ENCODE assay signal across 8 cellular contexts in genomic region chr9:128723866-128724743, GRCh38. TPM values are rescaled to one million over a fixed set of nuclear protein-coding genes. Genes with fewer than 3 reads are reported as not detected.
DNase-seq lines count a peak whose midpoint lies in the region; ATAC-seq and TF ChIP-seq lines count a peak whose summit lies in the region.

Gene ZDHHC12 (minus strand): TSS chr9:128724127. CDS start chr9:128724093, 34 bp downstream.

- peak within 1 kb of the TSS; percentile 99 for H3K4me3 ChIP-seq in GM06990 (replicated peaks; ENCODE audit: low read depth, low read length)

- DNase-seq in GM06990 (ENCODE audit: extremely low read depth, insufficient read length) (peak; percentile 99), NCI-H1092 (lab: John Stamatoyannopoulos, UW) (peak; percentile 97), glomerular endothelial cell (ENCODE audit: extremely low read depth, low read depth, low spot score) (peak; percentile 48), occipital lobe (lab: John Stamatoyannopoulos, UW) (peak; percentile 82)

- no peak for TF ChIP-seq CTCF in GM06990 (IDR thresholded peaks at IDR 0.05; ENCODE audit: insufficient read depth, low read length, poor library complexity, severe bottlenecking)

- ATAC-seq in HG02588 (IDR thresholded peaks at IDR 0.05; ENCODE audit: unreplicated experiment) (peak; percentile 90), SK-N-SH treated with all-trans-retinoic acid at 6 μM for 48 hours (peak; percentile 96)

- H3K4me1 Mint-ChIP-seq in activated naive CD4-positive, alpha-beta T cell treated with anti-CD3 and anti-CD28 coated beads, Interleukin-2, amount 50 U/mL, for 24 hours = peaks cover 51% of the 10 kb centered on the region

- peak within 1 kb of the TSS; percentile 89 for H3K27ac Mint-ChIP-seq in activated naive CD4-positive, alpha-beta T cell treated with anti-CD3 and anti-CD28 coated beads, Interleukin-2, amount 50 U/mL, for 24 hours

- peak within 1 kb of the TSS; percentile 70 for H3K27ac ChIP-seq in temporal lobe (ENCODE audit: low read depth, low read length)

- H3K27me3 Mint-ChIP-seq in activated naive CD4-positive, alpha-beta T cell treated with anti-CD3 and anti-CD28 coated beads, Interleukin-2, amount 50 U/mL, for 24 hours = no peaks in the 10 kb centered on the region

- H3K4me3 Mint-ChIP-seq in activated naive CD4-positive, alpha-beta T cell treated with anti-CD3 and anti-CD28 coated beads, Interleukin-2, amount 50 U/mL, for 24 hours = peak within 1 kb of the TSS; percentile 94

- no peaks in the 10 kb centered on the region for H3K9me3 Mint-ChIP-seq in activated naive CD4-positive, alpha-beta T cell treated with anti-CD3 and anti-CD28 coated beads, Interleukin-2, amount 50 U/mL, for 24 hours

- no peaks in the 10 kb centered on the region for H3K27me3 ChIP-seq in GM06990 (replicated peaks; ENCODE audit: control insufficient read depth, insufficient read depth, low read length)

- H3K36me3 Mint-ChIP-seq in activated naive CD4-positive, alpha-beta T cell treated with anti-CD3 and anti-CD28 coated beads, Interleukin-2, amount 50 U/mL, for 24 hours = no peaks in the 10 kb centered on the region

- H3K36me3 ChIP-seq in GM06990 (ENCODE audit: control insufficient read depth, insufficient read depth, low read length) = peaks cover 15% of the 10 kb centered on the region

TF ChIP-seq in SK-N-SH treated with all-trans-retinoic acid at 6 μM for 48 hours, 23 proteins besides CTCF, POLR2A, EP300 and RAD21:
- TF ChIP-seq PPARA (CRISPR knock-in tag; IDR thresholded peaks at IDR 0.05; ENCODE audit: borderline replicate concordance) = no peak
- no peak for TF ChIP-seq TOX (CRISPR knock-in tag; IDR thresholded peaks at IDR 0.05; ENCODE audit: borderline replicate concordance)
- no peak for TF ChIP-seq TCF4 (CRISPR knock-in tag; IDR thresholded peaks at IDR 0.05; ENCODE audit: borderline replicate concordance)
- no peak for TF ChIP-seq BACH2 (CRISPR knock-in tag; IDR thresholded peaks at IDR 0.05; ENCODE audit: borderline replicate concordance)
- 0 out of 2 replicates have a peak, but pooled peaks have one; percentile 30 for TF ChIP-seq CSRNP3 (CRISPR knock-in tag; IDR thresholded peaks at IDR 0.05)
- no peak for TF ChIP-seq OSR1 (CRISPR knock-in tag; IDR thresholded peaks at IDR 0.05)
- TF ChIP-seq ZC3H10 (CRISPR knock-in tag; IDR thresholded peaks at IDR 0.05) = 0 out of 2 replicates have a peak, but pooled peaks have one; percentile 3
- no peak; the same call in 1 of the 2 replicates for TF ChIP-seq SNAI2 (CRISPR knock-in tag; IDR thresholded peaks at IDR 0.05)
- peak; percentile 95 for TF ChIP-seq ZFP3 (CRISPR knock-in tag; IDR thresholded peaks at IDR 0.05)
- TF ChIP-seq PATZ1 (CRISPR knock-in tag; IDR thresholded peaks at IDR 0.05; ENCODE audit: borderline replicate concordance) = 0 out of 2 replicates have a peak, but pooled peaks have one; percentile 38
- TF ChIP-seq ISL1 (CRISPR knock-in tag; IDR thresholded peaks at IDR 0.05) = no peak
- TF ChIP-seq ZNF70 (CRISPR knock-in tag; IDR thresholded peaks at IDR 0.05) = no peak
- TF ChIP-seq ZNF565 (CRISPR knock-in tag; conservative IDR thresholded peaks at IDR 0.05; ENCODE audit: low read depth) = no peak
- TF ChIP-seq GLIS3 (CRISPR knock-in tag; IDR thresholded peaks at IDR 0.05) = no peak
- TF ChIP-seq ZFP30 (CRISPR knock-in tag; IDR thresholded peaks at IDR 0.05) = no peak
- TF ChIP-seq CSDC2 (CRISPR knock-in tag; IDR thresholded peaks at IDR 0.05) = no peak
- TF ChIP-seq, protein P1, sequence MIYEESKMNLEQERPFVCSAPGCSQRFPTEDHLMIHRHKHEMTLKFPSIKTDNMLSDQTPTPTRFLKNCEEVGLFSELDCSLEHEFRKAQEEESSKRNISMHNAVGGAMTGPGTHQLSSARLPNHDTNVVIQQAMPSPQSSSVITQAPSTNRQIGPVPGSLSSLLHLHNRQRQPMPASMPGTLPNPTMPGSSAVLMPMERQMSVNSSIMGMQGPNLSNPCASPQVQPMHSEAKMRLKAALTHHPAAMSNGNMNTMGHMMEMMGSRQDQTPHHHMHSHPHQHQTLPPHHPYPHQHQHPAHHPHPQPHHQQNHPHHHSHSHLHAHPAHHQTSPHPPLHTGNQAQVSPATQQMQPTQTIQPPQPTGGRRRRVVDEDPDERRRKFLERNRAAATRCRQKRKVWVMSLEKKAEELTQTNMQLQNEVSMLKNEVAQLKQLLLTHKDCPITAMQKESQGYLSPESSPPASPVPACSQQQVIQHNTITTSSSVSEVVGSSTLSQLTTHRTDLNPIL (CRISPR knock-in tag; IDR thresholded peaks at IDR 0.05; ENCODE audit: low read depth) = no peak
- TF ChIP-seq POU6F1 (CRISPR knock-in tag; IDR thresholded peaks at IDR 0.05; ENCODE audit: borderline replicate concordance, low read depth) = no peak
- TF ChIP-seq, protein P2, sequence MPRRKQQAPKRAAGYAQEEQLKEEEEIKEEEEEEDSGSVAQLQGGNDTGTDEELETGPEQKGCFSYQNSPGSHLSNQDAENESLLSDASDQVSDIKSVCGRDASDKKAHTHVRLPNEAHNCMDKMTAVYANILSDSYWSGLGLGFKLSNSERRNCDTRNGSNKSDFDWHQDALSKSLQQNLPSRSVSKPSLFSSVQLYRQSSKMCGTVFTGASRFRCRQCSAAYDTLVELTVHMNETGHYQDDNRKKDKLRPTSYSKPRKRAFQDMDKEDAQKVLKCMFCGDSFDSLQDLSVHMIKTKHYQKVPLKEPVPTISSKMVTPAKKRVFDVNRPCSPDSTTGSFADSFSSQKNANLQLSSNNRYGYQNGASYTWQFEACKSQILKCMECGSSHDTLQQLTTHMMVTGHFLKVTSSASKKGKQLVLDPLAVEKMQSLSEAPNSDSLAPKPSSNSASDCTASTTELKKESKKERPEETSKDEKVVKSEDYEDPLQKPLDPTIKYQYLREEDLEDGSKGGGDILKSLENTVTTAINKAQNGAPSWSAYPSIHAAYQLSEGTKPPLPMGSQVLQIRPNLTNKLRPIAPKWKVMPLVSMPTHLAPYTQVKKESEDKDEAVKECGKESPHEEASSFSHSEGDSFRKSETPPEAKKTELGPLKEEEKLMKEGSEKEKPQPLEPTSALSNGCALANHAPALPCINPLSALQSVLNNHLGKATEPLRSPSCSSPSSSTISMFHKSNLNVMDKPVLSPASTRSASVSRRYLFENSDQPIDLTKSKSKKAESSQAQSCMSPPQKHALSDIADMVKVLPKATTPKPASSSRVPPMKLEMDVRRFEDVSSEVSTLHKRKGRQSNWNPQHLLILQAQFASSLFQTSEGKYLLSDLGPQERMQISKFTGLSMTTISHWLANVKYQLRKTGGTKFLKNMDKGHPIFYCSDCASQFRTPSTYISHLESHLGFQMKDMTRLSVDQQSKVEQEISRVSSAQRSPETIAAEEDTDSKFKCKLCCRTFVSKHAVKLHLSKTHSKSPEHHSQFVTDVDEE (CRISPR knock-in tag; IDR thresholded peaks at IDR 0.05) = no peak
- TF ChIP-seq ESRRG (CRISPR knock-in tag; IDR thresholded peaks at IDR 0.05) = no peak; the same call in 1 of the 2 replicates
- TF ChIP-seq ARNTL (CRISPR knock-in tag; IDR thresholded peaks at IDR 0.05; ENCODE audit: borderline replicate concordance, low read depth) = no peak
- no peak for TF ChIP-seq ZNF8 (CRISPR knock-in tag; IDR thresholded peaks at IDR 0.05)
- no peak for TF ChIP-seq RARB (CRISPR knock-in tag; IDR thresholded peaks at IDR 0.05)

RNA-seq across cellular contexts. Expression of gene ZDHHC12, which starts in this region (rescaled TPM):
- total RNA-seq in glomerular endothelial cell (52.1 and 75.4 TPM in 2 replicates), occipital lobe (0.94 TPM), temporal lobe (1.7 TPM)

Comparison
In these comparisons a context has a peak if more than half of its experiments do, and no peak if none do; other contexts are left out.
1. Peak in every context shown above with its lines: DNase-seq, ATAC-seq, H3K4me3 ChIP-seq and H3K27ac ChIP-seq.
2. RNA of gene ZDHHC12 (total RNA-seq): 52.1 to 75.4 TPM in glomerular endothelial cell; 1.7 TPM in temporal lobe (single experiment) and 0.94 TPM in occipital lobe (single experiment); every median in the first group is over 10 times any median in the second.
3. Peak in DNase-seq in occipital lobe; RNA of the gene not detected or under 1 TPM.
4. DNase-seq: peak in every context shown above with its lines; median percentile 99 in GM06990; 97 in NCI-H1092; 82 in occipital lobe; 48 in glomerular endothelial cell.